In genomic region chr6:167770291-167770955, GRCh38 we compare ENCODE assay signal across 21 cellular contexts.
"Had no signal": no experiment of that assay in that cellular context is flagged by ENCODE, and none has a peak within 500 bp of the region (broad histone marks: within the 10 kb centered on the region; RNA-seq: fewer than 3 reads in every experiment).

No MANE protein-coding gene starts in this region.

- H3K27me3 ChIP-seq: neural progenitor cell, right lobe of liver, transverse colon had no signal

- H3K27ac Mint-ChIP-seq: mesothelial cell of epicardium, natural killer cell, neural progenitor cell had no signal

- DNase-seq: caudate nucleus; cortex of kidney; dorsolateral prefrontal cortex; effector CD8-positive, alpha-beta T cell; heart left ventricle; hypothalamus; natural killer cell; occipital lobe; psoas muscle; retina; right lobe of liver; stimulated activated naive CD4-positive, alpha-beta T cell; stomach; substantia nigra; transverse colon had no signal

- ATAC-seq: esophagus mucosa, heart left ventricle, left lobe of liver, natural killer cell, psoas muscle, right lobe of liver had no signal

- H3K9me3 ChIP-seq: heart left ventricle, psoas muscle, right lobe of liver, stomach, thoracic aorta, transverse colon had no signal

- H3K4me3 Mint-ChIP-seq: mesothelial cell of epicardium, natural killer cell, neural progenitor cell had no signal

- H3K36me3 ChIP-seq: heart left ventricle, neural progenitor cell, right lobe of liver, stomach, thoracic aorta, transverse colon had no signal

- H3K36me3 Mint-ChIP-seq: mesothelial cell of epicardium, natural killer cell, neural progenitor cell had no signal

- H3K27ac ChIP-seq: dorsolateral prefrontal cortex, heart left ventricle, neural progenitor cell, parathyroid adenoma, psoas muscle, right lobe of liver, stomach, thoracic aorta, transverse colon had no signal

- H3K4me1 Mint-ChIP-seq: mesothelial cell of epicardium, natural killer cell had no signal

- H3K4me3 ChIP-seq: dorsolateral prefrontal cortex, heart left ventricle, neural progenitor cell, psoas muscle, right lobe of liver, stomach, thoracic aorta, transverse colon had no signal

- H3K9me3 Mint-ChIP-seq: mesothelial cell of epicardium, natural killer cell had no signal

- H3K4me1 ChIP-seq: heart left ventricle, neural progenitor cell, parathyroid adenoma, psoas muscle, stomach, transverse colon had no signal
